In the genomic region with DNA sequence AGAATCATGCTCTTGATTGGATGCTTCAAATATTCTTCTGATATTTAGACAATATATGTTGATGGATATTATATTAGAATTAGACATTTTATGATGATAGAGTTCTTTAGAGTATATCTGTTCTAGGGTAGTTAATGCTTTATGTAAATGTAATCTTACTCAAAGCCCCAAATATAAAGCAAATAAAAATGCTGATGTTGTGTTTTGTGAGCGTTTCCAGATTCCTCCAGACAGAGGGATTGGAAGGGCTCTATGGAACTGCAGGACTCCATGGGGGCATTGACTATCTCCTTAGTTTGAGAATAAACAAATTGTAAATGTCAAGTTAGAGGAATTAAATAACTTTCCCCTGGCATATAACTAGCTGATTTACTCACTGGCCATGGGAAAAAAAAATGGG, we compare ENCODE assay signal across 22 cellular contexts.
"Had no signal": no experiment of that assay in that cellular context is flagged by ENCODE, and none has a peak within 500 bp of the region (broad histone marks: within the 10 kb centered on the region; RNA-seq: fewer than 3 reads in every experiment).

No MANE protein-coding gene starts in this region.

- H3K4me3 ChIP-seq: coronary artery, dorsolateral prefrontal cortex, esophagus muscularis mucosa, gastroesophageal sphincter, heart left ventricle, hepatocyte, left lung, lower lobe of right lung, mucosa of descending colon had no signal

- H3K27ac ChIP-seq: coronary artery, dorsolateral prefrontal cortex, esophagus muscularis mucosa, foreskin keratinocyte, gastroesophageal sphincter, heart left ventricle, hepatocyte, left lung, lower lobe of right lung had no signal

- H3K4me2 ChIP-seq: hepatocyte had no signal

- DNase-seq: dermis blood vessel endothelial cell; dorsolateral prefrontal cortex; effector CD4-positive, alpha-beta T cell; effector memory CD4-positive, alpha-beta T cell; foreskin keratinocyte; heart left ventricle; left cardiac atrium; left lung; left ventricle myocardium superior; lower lobe of right lung; mesenchymal stem cell; mucosa of descending colon; naive B cell had no signal

- FAIRE-seq: colon, endothelial cell of umbilical vein, frontal cortex, islet of Langerhans, keratinocyte had no signal

- ATAC-seq: foreskin keratinocyte, gastroesophageal sphincter, heart left ventricle, left cardiac atrium, left lung, left ventricle myocardium superior, lower lobe of right lung, mucosa of descending colon had no signal

- H3K4me1 ChIP-seq: esophagus muscularis mucosa, foreskin keratinocyte, gastroesophageal sphincter, heart left ventricle, left lung, lower lobe of right lung had no signal

- H3K36me3 ChIP-seq: esophagus muscularis mucosa, gastroesophageal sphincter, heart left ventricle, left lung, lower lobe of right lung had no signal

- H2AFZ ChIP-seq: hepatocyte had no signal

- H3K27me3 ChIP-seq: dorsolateral prefrontal cortex, esophagus muscularis mucosa, foreskin keratinocyte, gastroesophageal sphincter, heart left ventricle, hepatocyte, left lung had no signal

- H3K79me2 ChIP-seq: hepatocyte had no signal
